ENCODE assay signal across 11 cellular contexts in the genomic region with DNA sequence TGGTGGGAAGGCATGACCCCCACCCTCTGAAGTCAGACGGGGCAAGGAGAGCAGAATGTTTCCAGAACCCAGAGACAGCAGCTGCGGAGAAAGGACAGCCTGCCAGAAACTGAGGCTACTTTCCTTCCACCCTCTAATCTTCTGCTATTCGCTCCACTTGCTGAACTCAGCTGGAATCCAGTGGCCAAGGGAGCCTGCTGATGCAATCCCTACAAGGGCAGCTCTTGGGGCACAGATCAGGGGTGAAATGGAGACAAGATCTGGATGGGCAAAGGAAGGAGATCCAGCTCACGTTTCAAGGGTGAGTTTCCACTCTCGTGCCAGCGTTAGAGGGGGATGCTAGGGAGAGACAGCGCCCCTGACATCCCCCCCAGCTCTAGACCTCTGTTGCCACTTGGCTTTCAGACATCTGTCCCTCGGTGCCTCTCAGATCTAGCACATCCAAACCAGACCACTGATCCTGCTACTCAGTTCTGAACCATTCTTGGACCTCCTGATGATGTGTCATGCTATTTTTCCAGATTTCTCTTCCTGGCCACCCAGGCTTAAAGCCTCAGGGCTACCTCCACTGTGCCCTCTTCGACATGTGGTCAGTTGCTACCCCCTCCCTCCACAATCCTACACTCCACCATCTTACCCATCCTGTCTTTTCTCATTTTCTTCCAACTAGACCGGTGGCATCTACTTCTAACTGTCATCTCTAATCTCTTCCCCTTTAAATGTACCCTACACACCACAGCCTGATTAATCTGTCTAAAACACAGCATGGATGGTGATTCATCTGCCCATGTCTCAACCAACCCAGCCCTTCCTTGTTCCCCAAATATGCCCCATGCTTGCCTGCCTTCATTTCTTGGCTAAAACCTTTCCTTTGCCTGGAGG.
DNase-seq lines count a peak whose midpoint lies in the region; ATAC-seq and TF ChIP-seq lines count a peak whose summit lies in the region.
"Had no signal": no experiment of that assay in that cellular context is flagged by ENCODE, and none has a peak within 500 bp of the region (broad histone marks: within the 10 kb centered on the region; RNA-seq: fewer than 3 reads in every experiment).

No MANE protein-coding gene starts in this region.

- H3K27me3 Mint-ChIP-seq in activated T-cell treated with anti-CD3 and anti-CD28 coated beads, Interleukin-2, amount 50 U/mL, for 72 hours (ENCODE audit: low read depth), result peaks cover 33% of the 10 kb centered on the region

- H2AFZ ChIP-seq in fibroblast of lung (ENCODE audit: low read length) (no peak overlapping the region), smooth muscle cell (ENCODE audit: low read depth) (no peak overlapping the region)

- POLR2A ChIA-PET in HEK293T (lab: Yijun Ruan, JAX), result no interaction called here

- no peak overlapping the region for H3K4me3 Mint-ChIP-seq in activated T-cell treated with anti-CD3 and anti-CD28 coated beads, Interleukin-2, amount 50 U/mL, for 72 hours
- H3K4me3 Mint-ChIP-seq: activated naive CD4-positive, alpha-beta T cell treated with anti-CD3 and anti-CD28 coated beads, Interleukin-2, amount 10 ng/mL, durations not matched to agents 7 days and 5 days; naive thymus-derived CD4-positive, alpha-beta T cell had no signal

- DNase-seq in HK-2 (ENCODE audit: unreplicated experiment) (peak; percentile 31), SJSA1 (ENCODE audit: low read depth in 1 of 2, low spot score in 2 of 2) (peak in 1 of 2 experiments; percentile 31), fibroblast of lung (ENCODE audit: low read depth in 2 of 2) (peak; percentile 58 to 78), smooth muscle cell (lab: John Stamatoyannopoulos, UW; ENCODE audit: unreplicated experiment) (no peak), cerebellar nuclear complex (lab: John Stamatoyannopoulos, UW) (no peak), HEK293T (ENCODE audit: extremely low spot score) (no peak), iPS-NIHi11 (ENCODE audit: low spot score) (no peak)
- DNase-seq in activated T-cell treated with anti-CD3 and anti-CD28 coated beads, Interleukin-2, amount 50 U/mL, for 72 hours, result no peak
- DNase-seq: activated naive CD4-positive, alpha-beta T cell treated with anti-CD3 and anti-CD28 coated beads, Interleukin-2, amount 10 ng/mL, durations not matched to agents 7 days and 5 days; naive thymus-derived CD4-positive, alpha-beta T cell; WERI-Rb-1 had no signal

- H3K4me3 ChIP-seq in SJSA1 (no peak overlapping the region), fibroblast of lung (replicated peaks in 1 of 4; ENCODE audit: control extremely low read depth in 1 of 4, insufficient read depth in 1 of 4, low read depth in 3 of 4, low read length in 4 of 4) (no peak overlapping the region), smooth muscle cell (no peak overlapping the region)

- TF ChIP-seq CTCF in fibroblast of lung (conservative IDR thresholded peaks at IDR 0.05 in 1 of 2, IDR thresholded peaks at IDR 0.05 in 1 of 2; ENCODE audit: low read depth in 1 of 2, low read length in 2 of 2) (no peak), smooth muscle cell (IDR thresholded peaks at IDR 0.05; ENCODE audit: borderline replicate concordance, insufficient read depth, poor library complexity, severe bottlenecking) (no peak)

- 0 out of 2 replicates have a peak overlapping the region, but pooled peaks have one; percentile 2 for H3K27ac ChIP-seq in SJSA1
- H3K27ac ChIP-seq in fibroblast of lung (ENCODE audit: insufficient read depth, low read length), result no peak overlapping the region
- H3K27ac ChIP-seq in smooth muscle cell (ENCODE audit: low read depth), result peak overlapping the region; percentile 73
- H3K27ac ChIP-seq: WERI-Rb-1 had no signal

- H3K9ac ChIP-seq in fibroblast of lung (ENCODE audit: insufficient read depth, low read length) (no peak overlapping the region), smooth muscle cell (ENCODE audit: low read depth) (no peak overlapping the region)

- peaks cover 17% of the 10 kb centered on the region for H3K4me1 Mint-ChIP-seq in activated T-cell treated with anti-CD3 and anti-CD28 coated beads, Interleukin-2, amount 50 U/mL, for 72 hours (ENCODE audit: low read depth)

- H3K4me1 ChIP-seq in SJSA1 (replicated peaks), result peaks cover 33% of the 10 kb centered on the region
- no peaks in the 10 kb centered on the region for H3K4me1 ChIP-seq in fibroblast of lung (ENCODE audit: control insufficient read depth, extremely low read depth, insufficient read depth, low read length)
- H3K4me1 ChIP-seq in smooth muscle cell (ENCODE audit: low read depth), result peaks cover 20% of the 10 kb centered on the region

- H3K79me2 ChIP-seq in fibroblast of lung (ENCODE audit: control insufficient read depth, insufficient read depth, low read length) (no peaks in the 10 kb centered on the region), smooth muscle cell (ENCODE audit: low read depth) (no peaks in the 10 kb centered on the region)

- peaks cover 18% of the 10 kb centered on the region for H3F3A ChIP-seq in smooth muscle cell (ENCODE audit: low read depth)

- no peak overlapping the region for H3K4me2 ChIP-seq in fibroblast of lung (ENCODE audit: extremely low read depth, insufficient read depth, low read length)
- H3K4me2 ChIP-seq in smooth muscle cell, result peak overlapping the region; percentile 52

- H3K9me3 ChIP-seq in SJSA1 (replicated peaks) (no peaks in the 10 kb centered on the region), fibroblast of lung (ENCODE audit: control insufficient read depth, insufficient read depth, low read depth, low read length) (no peaks in the 10 kb centered on the region), smooth muscle cell (replicated peaks; ENCODE audit: low read depth) (no peaks in the 10 kb centered on the region)

- ATAC-seq in activated T-cell treated with anti-CD3 and anti-CD28 coated beads, Interleukin-2, amount 50 U/mL, for 72 hours (replicated peaks in 1 of 2), result no peak
- ATAC-seq: naive thymus-derived CD4-positive, alpha-beta T cell had no signal

- 60% methylated on average over 10 of the region's 10 CpGs for WGBS in smooth muscle cell (ENCODE audit: low lambda C conversion rate)

- no peaks in the 10 kb centered on the region for H3K27me3 ChIP-seq in SJSA1 (replicated peaks)
- H3K27me3 ChIP-seq in fibroblast of lung (ENCODE audit: control insufficient read depth, insufficient read depth, low read length), result peaks cover 6% of the 10 kb centered on the region
- no peaks in the 10 kb centered on the region for H3K27me3 ChIP-seq in smooth muscle cell (ENCODE audit: low read depth)

- H3K36me3 ChIP-seq in SJSA1 (no peaks in the 10 kb centered on the region), fibroblast of lung (ENCODE audit: control insufficient read depth, insufficient read depth, low read length) (no peaks in the 10 kb centered on the region), smooth muscle cell (ENCODE audit: low read depth) (no peaks in the 10 kb centered on the region)
- H3K36me3 ChIP-seq: WERI-Rb-1 had no signal

- H4K20me1 ChIP-seq in fibroblast of lung (ENCODE audit: control insufficient read depth, extremely low read depth, insufficient read depth, low read length) (no peaks in the 10 kb centered on the region), smooth muscle cell (ENCODE audit: low read depth) (no peaks in the 10 kb centered on the region)

- H3K36me3 Mint-ChIP-seq in activated T-cell treated with anti-CD3 and anti-CD28 coated beads, Interleukin-2, amount 50 U/mL, for 72 hours (ENCODE audit: insufficient read depth in 2 of 2), result peaks cover 0 to 1% of the 10 kb centered on the region in 2 donors
- H3K36me3 Mint-ChIP-seq: activated naive CD4-positive, alpha-beta T cell treated with anti-CD3 and anti-CD28 coated beads, Interleukin-2, amount 10 ng/mL, durations not matched to agents 7 days and 5 days had no signal

- CTCF ChIA-PET in HEK293T (lab: Yijun Ruan, JAX), result no interaction called here

- peaks cover under 1% of the 10 kb centered on the region in 2 donors for H3K9me3 Mint-ChIP-seq in activated T-cell treated with anti-CD3 and anti-CD28 coated beads, Interleukin-2, amount 50 U/mL, for 72 hours

- H3K27ac Mint-ChIP-seq in activated T-cell treated with anti-CD3 and anti-CD28 coated beads, Interleukin-2, amount 50 U/mL, for 72 hours, result no peak overlapping the region
- H3K27ac Mint-ChIP-seq: activated naive CD4-positive, alpha-beta T cell treated with anti-CD3 and anti-CD28 coated beads, Interleukin-2, amount 10 ng/mL, durations not matched to agents 7 days and 5 days; naive thymus-derived CD4-positive, alpha-beta T cell had no signal

TF ChIP-seq in HEK293T, 16 proteins besides CTCF, POLR2A, EP300 and RAD21:
- TF ChIP-seq FOXA1 (IDR thresholded peaks at IDR 0.05) (no peak), NFRKB (IDR thresholded peaks at IDR 0.05) (no peak), FOXK2 (IDR thresholded peaks at IDR 0.05) (no peak), SUZ12 (IDR thresholded peaks at IDR 0.05) (no peak), ELF4 (IDR thresholded peaks at IDR 0.05) (no peak), BHLHE40 (IDR thresholded peaks at IDR 0.05; ENCODE audit: borderline replicate concordance) (no peak), ARNT (IDR thresholded peaks at IDR 0.05) (no peak), HDGF (IDR thresholded peaks at IDR 0.05; ENCODE audit: borderline replicate concordance) (no peak), SP1 (IDR thresholded peaks at IDR 0.05) (no peak), ZNF384 (IDR thresholded peaks at IDR 0.05) (no peak), L3MBTL2 (conservative IDR thresholded peaks at IDR 0.05) (no peak), CTBP1 (IDR thresholded peaks at IDR 0.05; ENCODE audit: borderline replicate concordance) (no peak), LEF1 (IDR thresholded peaks at IDR 0.05; ENCODE audit: borderline replicate concordance) (no peak), TARDBP (IDR thresholded peaks at IDR 0.05) (no peak), FOXM1 (IDR thresholded peaks at IDR 0.05; ENCODE audit: borderline replicate concordance) (no peak)
- TF ChIP-seq, protein P1, sequence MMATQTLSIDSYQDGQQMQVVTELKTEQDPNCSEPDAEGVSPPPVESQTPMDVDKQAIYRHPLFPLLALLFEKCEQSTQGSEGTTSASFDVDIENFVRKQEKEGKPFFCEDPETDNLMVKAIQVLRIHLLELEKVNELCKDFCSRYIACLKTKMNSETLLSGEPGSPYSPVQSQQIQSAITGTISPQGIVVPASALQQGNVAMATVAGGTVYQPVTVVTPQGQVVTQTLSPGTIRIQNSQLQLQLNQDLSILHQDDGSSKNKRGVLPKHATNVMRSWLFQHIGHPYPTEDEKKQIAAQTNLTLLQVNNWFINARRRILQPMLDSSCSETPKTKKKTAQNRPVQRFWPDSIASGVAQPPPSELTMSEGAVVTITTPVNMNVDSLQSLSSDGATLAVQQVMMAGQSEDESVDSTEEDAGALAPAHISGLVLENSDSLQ (IDR thresholded peaks at IDR 0.05), result no peak

Comparison
In these comparisons a context has a peak if more than half of its experiments do, and no peak if none do; other contexts are left out.
1. DNase-seq: peak in HK-2 (single experiment) and fibroblast of lung (2 of 2); none in smooth muscle cell (single experiment), cerebellar nuclear complex (0 of 2), activated T-cell treated with anti-CD3 and anti-CD28 coated beads, Interleukin-2, amount 50 U/mL, for 72 hours (0 of 2), HEK293T (single experiment) and iPS-NIHi11 (single experiment).